11 cellular contexts compared by ENCODE assay signal in the genomic region with DNA sequence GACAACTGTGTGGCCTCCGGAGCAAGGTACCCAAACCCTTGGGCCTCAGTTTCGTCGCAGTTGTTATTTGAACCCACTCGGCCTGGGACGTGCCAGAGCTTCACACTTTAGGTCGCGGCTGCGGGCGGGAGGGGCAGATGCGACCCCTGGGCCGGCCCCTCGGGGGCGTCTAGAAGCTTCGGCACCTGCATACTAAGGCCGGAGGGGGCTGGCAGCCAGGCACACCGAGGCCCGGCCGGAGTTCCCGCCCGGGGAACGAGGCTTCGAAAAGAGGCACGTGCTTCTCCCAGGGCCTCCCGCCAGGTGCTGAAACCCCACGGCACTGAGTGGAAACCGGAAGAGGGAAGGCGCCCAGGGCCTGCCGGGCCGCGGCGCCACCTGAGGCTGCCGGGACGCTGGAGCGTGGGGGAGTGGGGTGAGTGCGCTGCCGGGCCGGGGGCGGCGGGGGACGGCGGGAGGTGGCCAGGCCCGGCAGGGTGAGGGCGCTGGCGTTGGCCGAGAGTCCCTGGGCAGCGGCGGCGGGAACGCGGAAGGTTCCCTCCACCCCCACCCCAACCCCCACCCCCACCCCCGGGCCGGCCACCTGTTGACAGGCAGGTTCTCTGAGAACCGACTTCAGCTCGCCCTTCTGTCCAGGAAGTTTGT. TPM values are rescaled to one million over a fixed set of nuclear protein-coding genes. Genes with fewer than 3 reads are reported as not detected.
DNase-seq lines count a peak whose midpoint lies in the region; ATAC-seq, FAIRE-seq and TF ChIP-seq lines count a peak whose summit lies in the region.
"Had no signal": no experiment of that assay in that cellular context is flagged by ENCODE, and none has a peak within 500 bp of the region (broad histone marks: within the 10 kb centered on the region; RNA-seq: fewer than 3 reads in every experiment).

No MANE protein-coding gene starts in this region.

- TF ChIP-seq POLR2A in suprapubic skin (IDR thresholded peaks at IDR 0.05): no peak

- no peaks in the 10 kb centered on the region for H3K36me3 Mint-ChIP-seq in activated naive CD4-positive, alpha-beta T cell treated with anti-CD3 and anti-CD28 coated beads for 36 hours (ENCODE audit: low read depth)
- H3K36me3 Mint-ChIP-seq in activated CD4-positive, alpha-beta memory T cell treated with anti-CD3 and anti-CD28 coated beads for 36 hours: peaks cover 4% of the 10 kb centered on the region

- CTCF ChIA-PET in activated naive CD4-positive, alpha-beta T cell treated with anti-CD3 and anti-CD28 coated beads for 36 hours (lab: Charles Lee): no interaction called here
- CTCF ChIA-PET in activated CD4-positive, alpha-beta memory T cell treated with anti-CD3 and anti-CD28 coated beads for 36 hours (lab: Charles Lee): no interaction called here

- DNase-seq in activated naive CD4-positive, alpha-beta T cell treated with anti-CD3 and anti-CD28 coated beads for 36 hours: peak; percentile 11
- no peak for DNase-seq in activated naive CD4-positive, alpha-beta T cell treated with anti-CD3 and anti-CD28 coated beads, Interleukin-2, amount 50 U/mL, for 16 hours
- peak; percentile 10 for DNase-seq in activated CD4-positive, alpha-beta memory T cell treated with anti-CD3 and anti-CD28 coated beads for 36 hours
- DNase-seq in left lobe of liver (ENCODE audit: low spot score) (peak; percentile 45), suprapubic skin (ENCODE audit: low spot score in 2 of 2) (no peak), small intestine (no peak), HTR-8/SVneo (ENCODE audit: insufficient read length, low spot score) (no peak)
- DNase-seq: head of caudate nucleus, NCI-H1930, T-helper 9 cell had no signal

- peaks cover 47% of the 10 kb centered on the region for H3K4me1 ChIP-seq in suprapubic skin
- peaks cover 5 to 11% of the 10 kb centered on the region in 2 donors for H3K4me1 ChIP-seq in small intestine (ENCODE audit: control insufficient read depth in 2 of 2, insufficient read depth in 1 of 2, low read depth in 1 of 2, low read length in 1 of 2)

- H3K9me3 ChIP-seq in suprapubic skin: no peaks in the 10 kb centered on the region
- H3K9me3 ChIP-seq in small intestine (ENCODE audit: control insufficient read depth, low read depth): no peaks in the 10 kb centered on the region

- TF ChIP-seq EP300 in suprapubic skin (IDR thresholded peaks at IDR 0.05): no peak

- ATAC-seq in left lobe of liver (no peak), GM18511 (IDR thresholded peaks at IDR 0.05; ENCODE audit: unreplicated experiment) (no peak)

- H3K27me3 Mint-ChIP-seq in activated naive CD4-positive, alpha-beta T cell treated with anti-CD3 and anti-CD28 coated beads for 36 hours (ENCODE audit: low read depth): peaks cover 69% of the 10 kb centered on the region
- H3K27me3 Mint-ChIP-seq in activated CD4-positive, alpha-beta memory T cell treated with anti-CD3 and anti-CD28 coated beads for 36 hours: peaks cover 66% of the 10 kb centered on the region

- peaks cover 46% of the 10 kb centered on the region for H3K4me1 Mint-ChIP-seq in activated naive CD4-positive, alpha-beta T cell treated with anti-CD3 and anti-CD28 coated beads for 36 hours (ENCODE audit: low read depth)
- peaks cover 43% of the 10 kb centered on the region for H3K4me1 Mint-ChIP-seq in activated CD4-positive, alpha-beta memory T cell treated with anti-CD3 and anti-CD28 coated beads for 36 hours (ENCODE audit: low read depth)

- TF ChIP-seq CTCF in suprapubic skin (IDR thresholded peaks at IDR 0.05): no peak

- FAIRE-seq in small intestine (lab: Jason Lieb, UNC): no peak
- no peak for FAIRE-seq in HTR-8/SVneo (lab: Jason Lieb, UNC)

- peak overlapping the region; percentile 47 for H3K27ac ChIP-seq in suprapubic skin
- H3K27ac ChIP-seq in small intestine (ENCODE audit: low read depth in 1 of 2, low read length in 1 of 2): no peak overlapping the region

- intact Hi-C loops in activated naive CD4-positive, alpha-beta T cell treated with anti-CD3 and anti-CD28 coated beads for 36 hours (cut with micrococcal nuclease): loop anchor here (5.0 to 10.0 kb wide), 2 partner anchors 363 to 755 kb away; no protein-coding TSS in a partner anchor
- intact Hi-C loops in activated CD4-positive, alpha-beta memory T cell treated with anti-CD3 and anti-CD28 coated beads for 36 hours (cut with micrococcal nuclease): loop anchor here (5.0 kb wide), 2 partner anchors 368 to 428 kb away; no protein-coding TSS in a partner anchor

- POLR2A ChIA-PET in activated CD4-positive, alpha-beta memory T cell treated with anti-CD3 and anti-CD28 coated beads for 36 hours (lab: Charles Lee): no interaction called here

- peak overlapping the region; percentile 22 for H3K4me3 Mint-ChIP-seq in activated naive CD4-positive, alpha-beta T cell treated with anti-CD3 and anti-CD28 coated beads for 36 hours
- H3K4me3 Mint-ChIP-seq in activated CD4-positive, alpha-beta memory T cell treated with anti-CD3 and anti-CD28 coated beads for 36 hours: peak overlapping the region; percentile 44

- H3K36me3 ChIP-seq in suprapubic skin: peaks cover 14% of the 10 kb centered on the region
- H3K36me3 ChIP-seq in small intestine (ENCODE audit: control insufficient read depth in 2 of 2, insufficient read depth in 2 of 2, low read length in 2 of 2): no peaks in the 10 kb centered on the region

- WGBS in suprapubic skin: 7% methylated on average over 16 of the region's 54 CpGs
- 4 to 10% (median 6%) methylated on average over 39 to 54 of the region's 54 CpGs for WGBS in small intestine, 3 donors

- no peak overlapping the region for H3K27ac Mint-ChIP-seq in activated naive CD4-positive, alpha-beta T cell treated with anti-CD3 and anti-CD28 coated beads for 36 hours
- no peak overlapping the region for H3K27ac Mint-ChIP-seq in activated CD4-positive, alpha-beta memory T cell treated with anti-CD3 and anti-CD28 coated beads for 36 hours

- H3K4me3 ChIP-seq in suprapubic skin (peak overlapping the region; percentile 51), small intestine (ENCODE audit: low read depth in 1 of 2, low read length in 2 of 2) (peak overlapping the region in 1 of 2 donors; percentile 14)

- H3K9me3 Mint-ChIP-seq in activated naive CD4-positive, alpha-beta T cell treated with anti-CD3 and anti-CD28 coated beads for 36 hours: no peaks in the 10 kb centered on the region
- H3K9me3 Mint-ChIP-seq in activated CD4-positive, alpha-beta memory T cell treated with anti-CD3 and anti-CD28 coated beads for 36 hours: peaks cover 2% of the 10 kb centered on the region

- H3K27me3 ChIP-seq in suprapubic skin (peaks cover 99% of the 10 kb centered on the region), small intestine (ENCODE audit: control insufficient read depth in 2 of 2, insufficient read depth in 2 of 2, low read length in 2 of 2) (peaks cover 17 to 45% of the 10 kb centered on the region in 2 donors)

RNA-seq across cellular contexts. Expression of a gene that starts 8.9 kb away (rescaled TPM):
- not detected for total RNA-seq in activated naive CD4-positive, alpha-beta T cell treated with anti-CD3 and anti-CD28 coated beads for 36 hours
- total RNA-seq in activated CD4-positive, alpha-beta memory T cell treated with anti-CD3 and anti-CD28 coated beads for 36 hours: not detected
- total RNA-seq in left lobe of liver (not detected), suprapubic skin (10 to 100 TPM in 2 of 4 donors, 1 to 10 TPM in 2; 6.6 to 19.7 (median 10.9) TPM)
- polyA plus RNA-seq in small intestine: not detected

Comparison
In these comparisons a context has a peak if more than half of its experiments do, and no peak if none do; other contexts are left out.
1. DNase-seq: peak in activated naive CD4-positive, alpha-beta T cell treated with anti-CD3 and anti-CD28 coated beads for 36 hours (single experiment), activated CD4-positive, alpha-beta memory T cell treated with anti-CD3 and anti-CD28 coated beads for 36 hours (single experiment) and left lobe of liver (single experiment); none in activated naive CD4-positive, alpha-beta T cell treated with anti-CD3 and anti-CD28 coated beads, Interleukin-2, amount 50 U/mL, for 16 hours (single experiment), suprapubic skin (0 of 2), small intestine (single experiment) and HTR-8/SVneo (single experiment).